ENCODE assay signal across 8 cellular contexts in the genomic region with DNA sequence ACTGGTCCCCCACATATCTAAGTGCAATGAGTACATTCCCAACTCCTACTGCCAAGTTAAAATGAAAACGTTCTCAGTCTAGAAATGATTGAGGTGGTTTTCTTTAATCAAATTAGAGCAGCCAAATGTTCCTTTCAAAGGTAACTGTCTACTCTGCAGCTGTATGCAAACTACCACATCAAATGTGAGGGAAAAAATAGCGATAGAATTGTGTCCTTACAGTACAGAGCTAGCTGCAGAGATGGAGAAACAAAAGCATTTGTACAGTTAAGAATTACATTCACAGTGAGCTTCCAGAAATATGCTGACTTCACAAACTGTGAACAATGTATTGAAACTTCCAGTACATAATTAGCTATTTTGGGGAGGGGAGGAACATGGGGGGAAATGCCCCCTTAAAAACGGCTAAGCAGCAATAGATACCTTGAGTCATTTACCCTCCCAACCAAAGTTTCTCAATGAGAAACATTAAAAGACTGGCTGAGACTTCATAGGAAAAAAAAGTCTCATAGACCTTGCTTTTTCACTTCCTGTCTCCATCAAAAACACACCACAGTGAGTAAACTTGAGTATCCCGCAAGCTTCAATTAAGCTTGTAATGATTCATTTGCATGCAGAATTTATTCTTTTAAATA. TPM values are rescaled to one million over a fixed set of nuclear protein-coding genes. Genes with fewer than 3 reads are reported as not detected.
DNase-seq lines count a peak whose midpoint lies in the region; ATAC-seq, FAIRE-seq and TF ChIP-seq lines count a peak whose summit lies in the region.

No MANE protein-coding gene starts in this region.

- H3K36me3 ChIP-seq in effector memory CD4-positive, alpha-beta T cell (ENCODE audit: control insufficient read depth, insufficient read depth, low read length), result no peaks in the 10 kb centered on the region
- no peaks in the 10 kb centered on the region for H3K36me3 ChIP-seq in kidney (ENCODE audit: control insufficient read depth in 1 of 2, insufficient read depth in 2 of 2, low read length in 2 of 2)

- peak overlapping the region; percentile 3 for H3K4me3 ChIP-seq in effector memory CD4-positive, alpha-beta T cell (ENCODE audit: insufficient read depth, low read depth, low read length, poor library complexity, severe bottlenecking)
- no peak overlapping the region for H3K4me3 ChIP-seq in kidney (ENCODE audit: low read length in 2 of 2)

- TF ChIP-seq POLR2A in GM18951 (IDR thresholded peaks at IDR 0.05; ENCODE audit: extremely low read depth, insufficient read depth, insufficient read length), result peak; percentile 21

- no peak for FAIRE-seq in kidney (lab: Jason Lieb, UNC)

- no peaks in the 10 kb centered on the region for H3K9me3 ChIP-seq in effector memory CD4-positive, alpha-beta T cell (ENCODE audit: control insufficient read depth, low read length)
- no peaks in the 10 kb centered on the region for H3K9me3 ChIP-seq in kidney (ENCODE audit: control insufficient read depth in 1 of 2, low read length in 2 of 2)

- DNase-seq in NCI-H146 treated with DMSO at 0.1 percent for 48 hours (lab: John Stamatoyannopoulos, UW; ENCODE audit: unreplicated experiment) (peak; percentile 21), kidney (no peak), T-helper 9 cell (no peak)
- no peak for DNase-seq in effector memory CD4-positive, alpha-beta T cell
- no peak for DNase-seq in stimulated activated CD4-positive, alpha-beta T cell treated with anti-CD3 and anti-CD28 coated beads, Interleukin-15, amount 100 ng/mL, for 24 hours

- TF ChIP-seq CTCF in kidney (IDR thresholded peaks at IDR 0.05; ENCODE audit: borderline replicate concordance, extremely low read depth, insufficient read depth), result no peak

- in situ Hi-C loops in GM18951 (cut with MboI; ENCODE audit: low sequenced_read_pairs, unreplicated experiment), result loop anchor here (10.0 kb wide), 1 partner anchor 189 kb away; no protein-coding TSS in a partner anchor

- peaks cover 19% of the 10 kb centered on the region for H3K4me1 ChIP-seq in effector memory CD4-positive, alpha-beta T cell (ENCODE audit: control insufficient read depth, insufficient read depth, low read length, poor library complexity, severe bottlenecking)
- peaks cover 7 to 11% of the 10 kb centered on the region in 2 donors for H3K4me1 ChIP-seq in kidney (ENCODE audit: control insufficient read depth in 1 of 2, insufficient read depth in 1 of 2, low read depth in 1 of 2, low read length in 2 of 2)

- ATAC-seq in HG02623 (IDR thresholded peaks at IDR 0.05; ENCODE audit: unreplicated experiment) (peak; percentile 62), HG02970 (IDR thresholded peaks at IDR 0.05; ENCODE audit: low FRiP score, unreplicated experiment) (no peak)

- intact Hi-C loops in kidney (cut with DNase I), result no loop called here

- H3K27ac ChIP-seq in effector memory CD4-positive, alpha-beta T cell (ENCODE audit: insufficient read depth, low read length, poor library complexity, severe bottlenecking), result peak overlapping the region; percentile 15
- H3K27ac ChIP-seq in kidney (ENCODE audit: low read depth in 2 of 2, low read length in 2 of 2), result no peak overlapping the region

- H3K9ac ChIP-seq in kidney (ENCODE audit: low read length in 2 of 2), result no peak overlapping the region

- H3K27me3 ChIP-seq in effector memory CD4-positive, alpha-beta T cell (replicated peaks; ENCODE audit: control insufficient read depth, insufficient read depth, low read length, poor library complexity, severe bottlenecking), result no peaks in the 10 kb centered on the region

RNA-seq across cellular contexts. Expression of gene CDK6, which starts 22.9 kb away (rescaled TPM):
- 20.8 TPM for total RNA-seq in kidney
- 3.6 TPM for polyA plus RNA-seq in kidney (ENCODE audit: insufficient read depth, low read depth, low replicate concordance)
